In genomic region chr6:30743099-30744053, GRCh38 we compare ENCODE assay signal across 8 cellular contexts. TPM values are rescaled to one million over a fixed set of nuclear protein-coding genes. Genes with fewer than 3 reads are reported as not detected.
A peak's percentile ranks its signal among the peaks of the same experiment; 100 is the strongest.
DNase-seq lines count a peak whose midpoint lies in the region; ATAC-seq and TF ChIP-seq lines count a peak whose summit lies in the region.

No MANE protein-coding gene starts in this region.

- H3K9me3 Mint-ChIP-seq in mesothelial cell of epicardium = no peaks in the 10 kb centered on the region

- H3K4me3 Mint-ChIP-seq in T-helper 17 cell (peak overlapping the region; percentile 95), mesothelial cell of epicardium (peak overlapping the region; percentile 97)

- intact Hi-C loops in transverse colon (cut with DNase I; ENCODE audit: low total_unique reads) = loop anchor here (5.0 kb wide), 2 partner anchors 84 to 134 kb away; no protein-coding TSS in a partner anchor

- peak overlapping the region; percentile 92 for H3K27ac Mint-ChIP-seq in T-helper 17 cell
- peak overlapping the region; percentile 95 for H3K27ac Mint-ChIP-seq in mesothelial cell of epicardium

- peaks cover 53% of the 10 kb centered on the region for H3K4me1 Mint-ChIP-seq in T-helper 17 cell
- peaks cover 39% of the 10 kb centered on the region for H3K4me1 Mint-ChIP-seq in mesothelial cell of epicardium

- no peaks in the 10 kb centered on the region for H3K9me2 ChIP-seq in DOHH2 (replicated peaks; ENCODE audit: control insufficient read depth, low read length)

- TF ChIP-seq EP300 in transverse colon (IDR thresholded peaks at IDR 0.05; ENCODE audit: low read depth) = no peak

- peak overlapping the region; percentile 89 for H3K4me2 ChIP-seq in DOHH2 (ENCODE audit: low read length)

- H3K27ac ChIP-seq in DOHH2 (ENCODE audit: low read depth, low read length) = no peak overlapping the region
- peak overlapping the region; percentile 88 for H3K27ac ChIP-seq in duodenal mucosa (ENCODE audit: low read depth, low read length)
- peak overlapping the region; percentile 96 to 98 (median 98) for H3K27ac ChIP-seq in transverse colon

- H3K36me3 ChIP-seq in DOHH2 (ENCODE audit: control insufficient read depth, low read length) (peaks cover 37% of the 10 kb centered on the region), duodenal mucosa (ENCODE audit: control insufficient read depth in 1 of 2, insufficient read depth in 2 of 2, low read length in 2 of 2) (peaks cover 15 to 24% of the 10 kb centered on the region in 2 donors), transverse colon (peaks cover 0 to 17% (median 7%) of the 10 kb centered on the region in 4 donors)

- in situ Hi-C loops in transverse colon (cut with MboI; ENCODE audit: low pct_ligation_motif_present in 1 of 4, low pct_unique_long_range_greater_than_20kb in 1 of 4, low sequenced_read_pairs in 3 of 4) = loop anchor here in 2 of 4 donors (10.0 to 25.0 kb wide), 2 partner anchors 81 to 144 kb away; partner anchors contain the start of gene DDR1 (in 2 of the 2)

- H3F3A ChIP-seq in DOHH2 (ENCODE audit: control insufficient read depth, insufficient read depth) = peaks cover 8% of the 10 kb centered on the region

- H3K9me3 ChIP-seq in DOHH2 (ENCODE audit: control insufficient read depth, insufficient read depth, low read length) = no peaks in the 10 kb centered on the region
- no peaks in the 10 kb centered on the region for H3K9me3 ChIP-seq in T-helper 17 cell (ENCODE audit: control insufficient read depth, low read length, poor library complexity, severe bottlenecking)
- no peaks in the 10 kb centered on the region for H3K9me3 ChIP-seq in duodenal mucosa (ENCODE audit: control insufficient read depth in 1 of 2, low read length in 2 of 2)
- no peaks in the 10 kb centered on the region for H3K9me3 ChIP-seq in transverse colon

- H3K36me3 Mint-ChIP-seq in T-helper 17 cell (ENCODE audit: low read depth) (peaks cover 9% of the 10 kb centered on the region), mesothelial cell of epicardium (peaks cover 18% of the 10 kb centered on the region)

- peak; percentile 17 for TF ChIP-seq CTCF in DOHH2 (IDR thresholded peaks at IDR 0.05; ENCODE audit: low read depth, low read length, poor library complexity, severe bottlenecking)
- TF ChIP-seq CTCF in mesothelial cell of epicardium (IDR thresholded peaks at IDR 0.05; ENCODE audit: unreplicated experiment) = no peak
- no peak for TF ChIP-seq CTCF in transverse colon (IDR thresholded peaks at IDR 0.05)

- H3K4me1 ChIP-seq in DOHH2 (ENCODE audit: control insufficient read depth, low read length) (peaks cover 43% of the 10 kb centered on the region), duodenal mucosa (ENCODE audit: control insufficient read depth in 1 of 2, insufficient read depth in 2 of 2, low read length in 2 of 2) (peaks cover 37 to 48% of the 10 kb centered on the region in 2 donors), transverse colon (peaks cover 24 to 62% (median 38%) of the 10 kb centered on the region in 4 donors)

- 1% methylated on average over 25 to 52 of the region's 55 CpGs for WGBS in transverse colon (ENCODE audit: low coverage in 1 of 2), 2 donors

- H3K27me3 ChIP-seq in DOHH2 (ENCODE audit: control insufficient read depth, low read length) (peaks cover 27% of the 10 kb centered on the region), duodenal mucosa (ENCODE audit: control insufficient read depth in 1 of 2, insufficient read depth in 2 of 2, low read length in 2 of 2) (no peaks in the 10 kb centered on the region), transverse colon (no peaks in the 10 kb centered on the region)

- peak in 1 of 3 donors; percentile 23 for DNase-seq in T-helper 17 cell
- DNase-seq in mesothelial cell of epicardium (ENCODE audit: low spot score in 2 of 2, unreplicated experiment in 2 of 2) = peak in 1 of 2 experiments; percentile 54
- peak; percentile 47 for DNase-seq in transverse colon
- DNase-seq in UCSD-AML1 (lab: John Stamatoyannopoulos, UW; ENCODE audit: unreplicated experiment) = no peak
- DNase-seq in AML-193 (lab: John Stamatoyannopoulos, UW) = no peak

- peaks cover 23% of the 10 kb centered on the region for H3K79me2 ChIP-seq in DOHH2 (ENCODE audit: control insufficient read depth, low read length)

- H3K9ac ChIP-seq in duodenal mucosa (ENCODE audit: low read depth in 1 of 2, low read length in 2 of 2) = peak overlapping the region; percentile 89 to 97

- H4K20me1 ChIP-seq in DOHH2 (ENCODE audit: control insufficient read depth, insufficient read depth, low read depth, low read length) = no peaks in the 10 kb centered on the region

- no peak for TF ChIP-seq POLR2A in transverse colon (IDR thresholded peaks at IDR 0.05)

- ATAC-seq in HG02798 (IDR thresholded peaks at IDR 0.05; ENCODE audit: poor library complexity, unreplicated experiment) (peak; percentile 8), T-helper 17 cell (peak; percentile 44)

- peak overlapping the region; percentile 92 for H3K4me3 ChIP-seq in DOHH2 (ENCODE audit: low read length)
- peak overlapping the region; percentile 92 to 93 for H3K4me3 ChIP-seq in duodenal mucosa (ENCODE audit: low read depth in 1 of 2, low read length in 2 of 2)
- H3K4me3 ChIP-seq in transverse colon = peak overlapping the region; percentile 54 to 87 (median 78)

- no peaks in the 10 kb centered on the region for H3K27me3 Mint-ChIP-seq in T-helper 17 cell
- H3K27me3 Mint-ChIP-seq in mesothelial cell of epicardium (ENCODE audit: low read depth) = no peaks in the 10 kb centered on the region

RNA-seq across cellular contexts. Expression of gene FLOT1, which starts 0.9 kb away (rescaled TPM):
- 10 to 100 TPM; 25.6 to 39.0 TPM for total RNA-seq in T-helper 17 cell
- 96.5 to 101 TPM (median 99.8 TPM) in 3 replicates for total RNA-seq in mesothelial cell of epicardium
- total RNA-seq in transverse colon = 100 to 1,000 TPM; 123 to 146 (median 139) TPM

RNA-seq across cellular contexts. Expression of gene IER3, which starts 1.0 kb away (rescaled TPM):
- total RNA-seq in T-helper 17 cell = 10 to 100 TPM in 1 of 2 donors, 1 to 10 TPM in 1; 9.6 to 11.3 TPM
- total RNA-seq in mesothelial cell of epicardium = 131 to 136 TPM (median 134 TPM) in 3 replicates
- total RNA-seq in transverse colon = 100 to 1,000 TPM in 1 of 4 donors, 10 to 100 TPM in 3; 21.1 to 100 (median 84.6) TPM

RNA-seq across cellular contexts. Expression of gene TUBB, which starts 23.2 kb away (rescaled TPM):
- total RNA-seq in T-helper 17 cell (100 to 1,000 TPM; 104 to 108 TPM), mesothelial cell of epicardium (1,084 to 1,110 TPM (median 1,094 TPM) in 3 replicates), transverse colon (100 to 1,000 TPM in 3 of 4 donors, 10 to 100 TPM in 1; 77.1 to 128 (median 106) TPM)

RNA-seq across cellular contexts. Expression of gene MDC1, which starts 26.3 kb away (rescaled TPM):
- total RNA-seq in T-helper 17 cell = 10 to 100 TPM; 37.4 to 46.5 TPM
- total RNA-seq in mesothelial cell of epicardium = 49.7 to 51.9 TPM (median 49.8 TPM) in 3 replicates
- total RNA-seq in transverse colon = 10 to 100 TPM in 2 of 4 donors, 1 to 10 TPM in 2; 3.1 to 13.5 (median 9.7) TPM

RNA-seq across cellular contexts. Expression of gene NRM, which starts 52.6 kb away (rescaled TPM):
- total RNA-seq in T-helper 17 cell (1 to 10 TPM; 4.7 to 5.6 TPM), mesothelial cell of epicardium (34.6 to 40.2 TPM (median 36.1 TPM) in 3 replicates), transverse colon (10 to 100 TPM in 1 of 4 donors, 1 to 10 TPM in 2, not detected in 1; 2.7 to 13.8 (median 2.7) TPM)
